ENCODE assay signal across 16 cellular contexts in genomic region chr2:121388371-121388770, GRCh38.
"Had no signal": no experiment of that assay in that cellular context is flagged by ENCODE, and none has a peak within 500 bp of the region (broad histone marks: within the 10 kb centered on the region; RNA-seq: fewer than 3 reads in every experiment).

No MANE protein-coding gene starts in this region.

- H3K27me3 ChIP-seq: cardiac muscle cell, colonic mucosa, heart left ventricle, testis, upper lobe of right lung had no signal

- H3K9me3 ChIP-seq: colonic mucosa, heart left ventricle, testis, upper lobe of right lung had no signal

- H3K4me3 ChIP-seq: cardiac muscle cell, colonic mucosa, heart left ventricle, skin epidermis, testis, upper lobe of right lung had no signal

- FAIRE-seq: endothelial cell of umbilical vein had no signal

- H3K4me1 ChIP-seq: colonic mucosa, upper lobe of right lung had no signal

- ATAC-seq: heart left ventricle; stimulated activated naive CD8-positive, alpha-beta T cell treated with anti-CD3 and anti-CD28 coated beads, Interleukin-15, amount 100 ng/mL, for 72 hours; upper lobe of right lung had no signal

- H3K27ac ChIP-seq: cardiac muscle cell, colonic mucosa, heart left ventricle, skin epidermis, testis, upper lobe of right lung had no signal

- DNase-seq: activated CD4-positive, CD25-positive, alpha-beta regulatory T cell; activated effector memory CD4-positive, alpha-beta T cell treated with Interleukin-2 at 50 U/mL for 16 hours; anterior cingulate cortex; colonic mucosa; effector CD4-positive, alpha-beta T cell; foreskin melanocyte; heart left ventricle; midbrain; naive B cell; stimulated activated CD4-positive, alpha-beta T cell treated with anti-CD3 and anti-CD28 coated beads, Interleukin-4, amount 100 ng/mL, for 4 hours; stimulated activated naive CD8-positive, alpha-beta T cell treated with anti-CD3 and anti-CD28 coated beads, Interleukin-15, amount 100 ng/mL, for 72 hours; testis; upper lobe of right lung had no signal
